In genomic region chr1:54287176-54287650, GRCh38 we compare ENCODE assay signal across 8 cellular contexts.
DNase-seq lines count a peak whose midpoint lies in the region; ATAC-seq and TF ChIP-seq lines count a peak whose summit lies in the region.

No MANE protein-coding gene starts in this region.

- H3K36me3 ChIP-seq in BLaER1 treated with 17β-estradiol and CSF1 and Interleukin-3, amounts not matched to agents 10 nM and 100 nM, result no peaks in the 10 kb centered on the region

- peak overlapping the region; percentile 47 to 83 (median 68) for H3K4me2 ChIP-seq in BLaER1 treated with 17β-estradiol and CSF1 and Interleukin-3, amounts not matched to agents 10 nM and 100 nM

- ATAC-seq in GM18873 (IDR thresholded peaks at IDR 0.05; ENCODE audit: low FRiP score, unreplicated experiment) (no peak), HG02763 (IDR thresholded peaks at IDR 0.05; ENCODE audit: unreplicated experiment) (no peak)

- H3K27ac ChIP-seq in BLaER1 treated with 17β-estradiol and CSF1 and Interleukin-3, amounts not matched to agents 10 nM and 100 nM, result peak overlapping the region in 10 of 11 experiments; percentile 3 to 73 (median 62); a peak in 18 of 22 replicates

- H3K9ac ChIP-seq in BLaER1 treated with 17β-estradiol and CSF1 and Interleukin-3, amounts not matched to agents 10 nM and 100 nM, result peak overlapping the region in 8 of 11 experiments; percentile 2 to 58 (median 40); a peak in 13 of 22 replicates

- H4K20me1 ChIP-seq in BLaER1 treated with 17β-estradiol and CSF1 and Interleukin-3, amounts not matched to agents 10 nM and 100 nM, result peaks cover 24 to 95% (median 36%) of the 10 kb centered on the region in 11 experiments; a peak in 18 of 22 replicates

- H3K9me3 ChIP-seq in BLaER1 treated with 17β-estradiol and CSF1 and Interleukin-3, amounts not matched to agents 10 nM and 100 nM (replicated peaks in 1 of 11), result no peaks in the 10 kb centered on the region

- in situ Hi-C loops in SK-MEL-5 (cut with HindIII; ENCODE audit: low pct_unique_long_range_greater_than_20kb, low sequenced_read_pairs), result no loop called here

- H3K27me3 ChIP-seq in BLaER1 treated with 17β-estradiol and CSF1 and Interleukin-3, amounts not matched to agents 10 nM and 100 nM, result no peaks in the 10 kb centered on the region

- no peak for TF ChIP-seq CTCF in HFF-Myc (IDR thresholded peaks at IDR 0.05; ENCODE audit: low read depth, low read length, missing control alignments)

- peaks cover 51 to 83% (median 65%) of the 10 kb centered on the region in 10 experiments for H3K4me1 ChIP-seq in BLaER1 treated with 17β-estradiol and CSF1 and Interleukin-3, amounts not matched to agents 10 nM and 100 nM

- H3K4me3 ChIP-seq in BLaER1 treated with 17β-estradiol and CSF1 and Interleukin-3, amounts not matched to agents 10 nM and 100 nM, result no peak overlapping the region
- H3K4me3 ChIP-seq in HFF-Myc (replicated peaks; ENCODE audit: low read depth, low read length), result no peak overlapping the region

- peak; percentile 80 for DNase-seq in HFF-Myc (ENCODE audit: extremely low read depth, low read depth)
- DNase-seq in SK-MEL-5 (ENCODE audit: low read depth, low spot score), result peak; percentile 77
- DNase-seq in anterior cingulate cortex (lab: John Stamatoyannopoulos, UW), result peak in 38 of 58 donors; percentile 10 to 68 (median 35)
- peak; percentile 72 for DNase-seq in iPS-NIHi11 (ENCODE audit: low spot score)
- DNase-seq in stimulated activated CD4-positive, alpha-beta T cell treated with anti-CD3 and anti-CD28 coated beads, Interleukin-15, amount 100 ng/mL, for 1 hour (ENCODE audit: low read depth in 1 of 2, low spot score in 1 of 2), result peak; percentile 31 to 52
